ENCODE assay signal across 9 cellular contexts in genomic region chr7:30162133-30162532, GRCh38. TPM values are rescaled to one million over a fixed set of nuclear protein-coding genes. Genes with fewer than 3 reads are reported as not detected.
DNase-seq lines count a peak whose midpoint lies in the region; ATAC-seq and TF ChIP-seq lines count a peak whose summit lies in the region.
"Had no signal": no experiment of that assay in that cellular context is flagged by ENCODE, and none has a peak within 500 bp of the region (broad histone marks: within the 10 kb centered on the region; RNA-seq: fewer than 3 reads in every experiment).

No MANE protein-coding gene starts in this region.

- no peak for TF ChIP-seq POLR2A in gastrocnemius medialis (IDR thresholded peaks at IDR 0.05)

- ATAC-seq in CD8-positive, alpha-beta T cell: no peak
- ATAC-seq in activated naive CD8-positive, alpha-beta T cell treated with anti-CD3 and anti-CD28 coated beads, Interleukin-2, amount 10 ng/mL, durations not matched to agents 7 days and 5 days (ENCODE audit: low read depth): no peak
- no peak for ATAC-seq in natural killer cell
- ATAC-seq in gastrocnemius medialis: no peak
- ATAC-seq in mucosa of descending colon: no peak

- no peak overlapping the region for H3K4me3 ChIP-seq in CD8-positive, alpha-beta T cell (ENCODE audit: low read depth, low read length)
- peak overlapping the region; percentile 51 for H3K4me3 ChIP-seq in Karpas-422 (ENCODE audit: low read length)
- H3K4me3 ChIP-seq in gastrocnemius medialis: no peak overlapping the region
- H3K4me3 ChIP-seq in mucosa of descending colon: no peak overlapping the region

- peaks cover 46% of the 10 kb centered on the region for H3K79me2 ChIP-seq in Karpas-422 (ENCODE audit: low read length)

- intact Hi-C loops in CD8-positive, alpha-beta T cell (cut with DNase I, micrococcal nuclease): loop anchor here (2.0 to 10.0 kb wide), 4 partner anchors 113 to 400 kb away; no protein-coding TSS in a partner anchor
- intact Hi-C loops in natural killer cell (cut with micrococcal nuclease) (loop anchor here (1.0 to 10.0 kb wide), 5 partner anchors 15 to 400 kb away; partner anchors contain the start of gene GGCT), head of caudate nucleus (cut with DNase I) (loop anchor here (5.0 to 10.0 kb wide), 2 partner anchors 115 to 343 kb away; partner anchors contain the start of gene GGCT), gastrocnemius medialis (cut with DNase I; ENCODE audit: low total_unique reads) (no loop called here), mucosa of descending colon (cut with DNase I, micrococcal nuclease) (loop anchor here (10.0 kb wide), 3 partner anchors 113 to 253 kb away; no protein-coding TSS in a partner anchor)

- H3K9me2 ChIP-seq in Karpas-422 (replicated peaks; ENCODE audit: insufficient read depth, low read length): no peaks in the 10 kb centered on the region

- in situ Hi-C loops in gastrocnemius medialis (cut with MboI; ENCODE audit: low sequenced_read_pairs in 4 of 4): loop anchor here (5.0 to 25.0 kb wide), 5 partner anchors 113 to 400 kb away; partner anchors contain the start of gene ZNRF2 (in 2 of the 4)

- H3K27ac ChIP-seq in CD8-positive, alpha-beta T cell (ENCODE audit: low read depth, low read length): no peak overlapping the region
- H3K27ac ChIP-seq in Karpas-422 (ENCODE audit: low read length) (peak overlapping the region; percentile 91), gastrocnemius medialis (no peak overlapping the region)

- H4K20me1 ChIP-seq in Karpas-422 (ENCODE audit: insufficient read depth, low read depth, low read length): no peaks in the 10 kb centered on the region

- no peaks in the 10 kb centered on the region for H3K36me3 ChIP-seq in CD8-positive, alpha-beta T cell (ENCODE audit: insufficient read depth, low read length)
- H3K36me3 ChIP-seq in Karpas-422 (ENCODE audit: insufficient read depth, low read length): peaks cover 17% of the 10 kb centered on the region; the same call in 1 of the 2 replicates
- peaks cover 0 to 6% of the 10 kb centered on the region in 2 donors for H3K36me3 ChIP-seq in gastrocnemius medialis
- H3K36me3 ChIP-seq in mucosa of descending colon (ENCODE audit: low read depth): no peaks in the 10 kb centered on the region

- H3K27ac Mint-ChIP-seq in CD8-positive, alpha-beta T cell: peak overlapping the region; percentile 63
- peak overlapping the region; percentile 84 for H3K27ac Mint-ChIP-seq in activated naive CD8-positive, alpha-beta T cell treated with anti-CD3 and anti-CD28 coated beads, Interleukin-2, amount 10 ng/mL, durations not matched to agents 7 days and 5 days
- H3K27ac Mint-ChIP-seq in natural killer cell: peak overlapping the region; percentile 87 to 89

- POLR2A ChIA-PET in CD8-positive, alpha-beta T cell (lab: Charles Lee): interaction anchor here (1.2 to 1.3 kb wide), 2 partner anchors 12 to 27 kb away, joined by 3 to 6 read pairs; partner anchors contain the start of gene MTURN
- POLR2A ChIA-PET in activated naive CD8-positive, alpha-beta T cell treated with anti-CD3 and anti-CD28 coated beads, Interleukin-2, amount 10 ng/mL, durations not matched to agents 7 days and 5 days (lab: Charles Lee): interaction anchor here (1.6 kb wide), 1 partner anchor 13 kb away, joined by 4 read pairs; no protein-coding TSS in a partner anchor

- peaks cover 37% of the 10 kb centered on the region for H3K4me1 ChIP-seq in CD8-positive, alpha-beta T cell (ENCODE audit: insufficient read depth, low read length)
- H3K4me1 ChIP-seq in Karpas-422 (ENCODE audit: low read length): peaks cover 84% of the 10 kb centered on the region
- peaks cover 13 to 18% of the 10 kb centered on the region in 2 donors for H3K4me1 ChIP-seq in gastrocnemius medialis
- peaks cover 14% of the 10 kb centered on the region for H3K4me1 ChIP-seq in mucosa of descending colon (ENCODE audit: low read depth)

- no peaks in the 10 kb centered on the region for H3K27me3 Mint-ChIP-seq in CD8-positive, alpha-beta T cell (ENCODE audit: low read depth)
- no peaks in the 10 kb centered on the region for H3K27me3 Mint-ChIP-seq in activated naive CD8-positive, alpha-beta T cell treated with anti-CD3 and anti-CD28 coated beads, Interleukin-2, amount 10 ng/mL, durations not matched to agents 7 days and 5 days
- H3K27me3 Mint-ChIP-seq in natural killer cell (ENCODE audit: low read depth in 2 of 2): no peaks in the 10 kb centered on the region

- CTCF ChIA-PET in CD8-positive, alpha-beta T cell (lab: Charles Lee): interaction anchor here (1.0 to 1.3 kb wide), 2 partner anchors 10 to 17 kb away, joined by 3 read pairs; no protein-coding TSS in a partner anchor

- no peaks in the 10 kb centered on the region for H3K9me3 ChIP-seq in CD8-positive, alpha-beta T cell (ENCODE audit: low read length)
- H3K9me3 ChIP-seq in Karpas-422 (ENCODE audit: low read length) (no peaks in the 10 kb centered on the region), gastrocnemius medialis (no peaks in the 10 kb centered on the region), mucosa of descending colon (no peaks in the 10 kb centered on the region)

- H3K4me1 Mint-ChIP-seq in CD8-positive, alpha-beta T cell (ENCODE audit: low read depth): peaks cover 51% of the 10 kb centered on the region
- peaks cover 59% of the 10 kb centered on the region for H3K4me1 Mint-ChIP-seq in activated naive CD8-positive, alpha-beta T cell treated with anti-CD3 and anti-CD28 coated beads, Interleukin-2, amount 10 ng/mL, durations not matched to agents 7 days and 5 days
- peaks cover 45 to 52% of the 10 kb centered on the region in 2 donors for H3K4me1 Mint-ChIP-seq in natural killer cell

- H3K9me3 Mint-ChIP-seq in CD8-positive, alpha-beta T cell: no peaks in the 10 kb centered on the region
- no peaks in the 10 kb centered on the region for H3K9me3 Mint-ChIP-seq in activated naive CD8-positive, alpha-beta T cell treated with anti-CD3 and anti-CD28 coated beads, Interleukin-2, amount 10 ng/mL, durations not matched to agents 7 days and 5 days
- H3K9me3 Mint-ChIP-seq in natural killer cell: no peaks in the 10 kb centered on the region

- H3K4me2 ChIP-seq in Karpas-422 (ENCODE audit: low read depth, low read length, poor library complexity, severe bottlenecking): peak overlapping the region; percentile 81

- peak overlapping the region; percentile 66 for H3K4me3 Mint-ChIP-seq in CD8-positive, alpha-beta T cell
- H3K4me3 Mint-ChIP-seq in activated naive CD8-positive, alpha-beta T cell treated with anti-CD3 and anti-CD28 coated beads, Interleukin-2, amount 10 ng/mL, durations not matched to agents 7 days and 5 days: peak overlapping the region; percentile 58
- H3K4me3 Mint-ChIP-seq in natural killer cell: peak overlapping the region; percentile 85

- peak overlapping the region; percentile 68 for H3K9ac ChIP-seq in Karpas-422 (ENCODE audit: low read length)

- DNase-seq in CD8-positive, alpha-beta T cell: no peak
- DNase-seq in Karpas-422 (peak; percentile 69), natural killer cell (no peak), NCI-H748 (lab: John Stamatoyannopoulos, UW; ENCODE audit: unreplicated experiment) (no peak), head of caudate nucleus (no peak), gastrocnemius medialis (no peak), mucosa of descending colon (no peak)
- DNase-seq in activated naive CD8-positive, alpha-beta T cell treated with anti-CD3 and anti-CD28 coated beads, Interleukin-2, amount 10 ng/mL, durations not matched to agents 7 days and 5 days: no peak
- DNase-seq: activated naive CD4-positive, alpha-beta T cell treated with anti-CD3 and anti-CD28 coated beads, Interleukin-2, amount 50 U/mL, for 16 hours had no signal

- TF ChIP-seq CTCF in CD8-positive, alpha-beta T cell (IDR thresholded peaks at IDR 0.05): no peak
- TF ChIP-seq CTCF in natural killer cell (IDR thresholded peaks at IDR 0.05) (no peak), gastrocnemius medialis (IDR thresholded peaks at IDR 0.05 in 4 of 5, conservative IDR thresholded peaks at IDR 0.05 in 1 of 5) (no peak), mucosa of descending colon (IDR thresholded peaks at IDR 0.05) (no peak)

- no peaks in the 10 kb centered on the region for H3K27me3 ChIP-seq in CD8-positive, alpha-beta T cell (ENCODE audit: insufficient read depth, low read length)
- H3K27me3 ChIP-seq in Karpas-422 (ENCODE audit: low read length): no peaks in the 10 kb centered on the region
- no peaks in the 10 kb centered on the region for H3K27me3 ChIP-seq in gastrocnemius medialis

- no peaks in the 10 kb centered on the region for H3K36me3 Mint-ChIP-seq in CD8-positive, alpha-beta T cell
- no peaks in the 10 kb centered on the region for H3K36me3 Mint-ChIP-seq in activated naive CD8-positive, alpha-beta T cell treated with anti-CD3 and anti-CD28 coated beads, Interleukin-2, amount 10 ng/mL, durations not matched to agents 7 days and 5 days
- no peaks in the 10 kb centered on the region for H3K36me3 Mint-ChIP-seq in natural killer cell

- H2AFZ ChIP-seq in Karpas-422 (ENCODE audit: low read length): no peak overlapping the region

RNA-seq across cellular contexts. Expression of gene MTURN, which starts 27.3 kb away (rescaled TPM):
- 10 to 100 TPM; 16.1 to 19.7 TPM for total RNA-seq in CD8-positive, alpha-beta T cell
- 80.2 and 89.4 TPM in 2 replicates for total RNA-seq in Karpas-422 (2014; rRNA removed; shearing (Covaris generic); ENCODE audit: low replicate concordance)
- total RNA-seq in activated naive CD8-positive, alpha-beta T cell treated with anti-CD3 and anti-CD28 coated beads, Interleukin-2, amount 10 ng/mL, durations not matched to agents 7 days and 5 days: 1 to 10 TPM; 6.1 to 9.7 TPM
- 10 to 100 TPM; 31.6 to 37.3 (median 32.8) TPM for total RNA-seq in natural killer cell
- total RNA-seq in gastrocnemius medialis: 10 to 100 TPM; 32.9 to 81.9 (median 44.7) TPM
- 10 to 100 TPM in 1 of 3 donors, 1 to 10 TPM in 2; 7.2 to 62.0 (median 9.7) TPM for total RNA-seq in mucosa of descending colon
